ENCODE assay signal across 1 cellular context in the genomic region with DNA sequence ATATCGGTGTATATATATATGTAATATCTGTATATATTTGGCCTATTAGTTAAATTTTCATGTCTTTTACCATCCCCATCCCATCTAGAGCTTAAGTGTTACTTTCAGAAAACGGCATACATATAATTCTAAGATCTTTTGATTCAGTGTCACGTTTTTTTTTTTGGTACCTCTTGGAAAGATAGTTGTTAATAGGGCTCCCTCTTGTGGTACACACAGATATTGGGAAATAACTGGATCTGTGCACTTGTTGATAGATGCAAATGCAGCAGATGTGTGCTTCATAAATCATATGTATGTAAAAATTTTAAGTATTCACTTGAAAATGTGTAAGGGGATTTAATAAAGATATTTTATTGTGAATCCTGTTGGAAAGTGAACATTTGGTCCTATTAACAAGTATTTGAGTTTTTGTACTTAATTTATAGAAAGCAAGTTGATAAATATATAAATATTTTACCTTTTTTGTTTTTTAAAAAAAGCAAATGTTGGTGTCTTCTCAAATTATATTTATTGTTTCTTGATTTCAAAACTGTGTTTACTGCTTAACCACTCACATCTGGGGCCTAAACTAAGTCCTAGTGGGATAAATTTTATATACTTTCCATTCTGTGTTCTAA.
TF ChIP-seq lines count a peak whose summit lies in the region.

No MANE protein-coding gene starts in this region.

TF ChIP-seq in H1, 55 proteins besides CTCF, POLR2A, EP300 and RAD21:
- TF ChIP-seq NRF1 (IDR thresholded peaks at IDR 0.05; ENCODE audit: low read depth, low read length) (no peak), CEBPB (IDR thresholded peaks at IDR 0.05; ENCODE audit: low read depth, low read length) (peak; percentile 34; the same call in 1 of the 2 replicates)
TF ChIP-seq in H1: peak in this region for 1.
